ENCODE assay signal across 8 cellular contexts in the genomic region with DNA sequence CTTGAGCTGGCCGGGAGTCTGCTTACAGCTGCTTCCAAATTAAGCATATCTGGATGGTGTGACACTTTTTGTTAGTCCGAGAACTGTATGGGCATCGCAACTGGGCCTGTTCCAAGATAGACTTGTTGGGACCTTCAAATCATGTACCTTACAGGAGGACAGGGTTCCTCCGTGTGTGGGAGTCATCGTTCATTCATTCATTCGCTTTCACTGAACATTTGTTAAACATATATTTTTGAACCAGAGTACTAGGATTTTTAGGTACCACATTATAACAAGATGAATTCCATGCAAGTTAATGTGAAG. TPM values are rescaled to one million over a fixed set of nuclear protein-coding genes. Genes with fewer than 3 reads are reported as not detected.
A peak's percentile ranks its signal among the peaks of the same experiment; 100 is the strongest.
DNase-seq lines count a peak whose midpoint lies in the region; ATAC-seq and TF ChIP-seq lines count a peak whose summit lies in the region.

No MANE protein-coding gene starts in this region.

- no peak for TF ChIP-seq POLR2A in ovary (IDR thresholded peaks at IDR 0.05)

- TF ChIP-seq EP300 in ovary (IDR thresholded peaks at IDR 0.05): peak; percentile 10

- H3K27me3 Mint-ChIP-seq in IgD-negative memory B cell: peaks cover 2% of the 10 kb centered on the region

- DNase-seq in ovary (no peak), NCI-H146 (lab: John Stamatoyannopoulos, UW) (no peak), NCI-H187 (lab: John Stamatoyannopoulos, UW) (no peak), UCSD-AML1 (lab: John Stamatoyannopoulos, UW; ENCODE audit: unreplicated experiment) (no peak)

- 47% methylated on average over 5 to 6 of the region's 6 CpGs for WGBS in ectodermal cell, 2 experiments
- 6 to 9% (median 6%) methylated on average over 5 to 6 of the region's 6 CpGs for WGBS in ovary, 3 donors

- no peaks in the 10 kb centered on the region for H3K36me3 ChIP-seq in BLaER1
- no peaks in the 10 kb centered on the region for H3K36me3 ChIP-seq in ectodermal cell (ENCODE audit: control insufficient read depth, insufficient read depth, low read length)
- H3K36me3 ChIP-seq in ovary: no peaks in the 10 kb centered on the region

- no peaks in the 10 kb centered on the region for H3K27me3 ChIP-seq in BLaER1
- H3K27me3 ChIP-seq in ectodermal cell (ENCODE audit: control insufficient read depth, insufficient read depth, low read length, poor library complexity, severe bottlenecking): no peaks in the 10 kb centered on the region
- no peaks in the 10 kb centered on the region for H3K27me3 ChIP-seq in ovary

- peak; percentile 31 for ATAC-seq in GM21447 (IDR thresholded peaks at IDR 0.05; ENCODE audit: unreplicated experiment)

- H3K27ac ChIP-seq in BLaER1 (peak overlapping the region; percentile 95), ectodermal cell (ENCODE audit: insufficient read depth, low read depth, low read length, poor library complexity, severe bottlenecking) (no peak overlapping the region), ovary (no peak overlapping the region)

- no peaks in the 10 kb centered on the region for H3K36me3 Mint-ChIP-seq in IgD-negative memory B cell

- H3K4me3 ChIP-seq in BLaER1 (peak overlapping the region; percentile 99), ectodermal cell (ENCODE audit: insufficient read depth, low read depth, low read length) (peak overlapping the region; percentile 55), ovary (peak overlapping the region; percentile 97)

- peaks cover 24 to 36% (median 28%) of the 10 kb centered on the region in 3 donors for H3K4me1 Mint-ChIP-seq in IgD-negative memory B cell

- H3K4me1 ChIP-seq in BLaER1: peaks cover 30% of the 10 kb centered on the region
- peaks cover 9% of the 10 kb centered on the region for H3K4me1 ChIP-seq in ectodermal cell (ENCODE audit: control insufficient read depth, insufficient read depth, low read length)
- H3K4me1 ChIP-seq in ovary (ENCODE audit: insufficient read depth): peaks cover 16% of the 10 kb centered on the region

- intact Hi-C loops in ovary (cut with DNase I): no loop called here

- peak overlapping the region; percentile 69 for H3K4me2 ChIP-seq in BLaER1

- peak overlapping the region; percentile 90 to 96 (median 93) for H3K27ac Mint-ChIP-seq in IgD-negative memory B cell

- peak overlapping the region; percentile 90 to 99 (median 98) for H3K4me3 Mint-ChIP-seq in IgD-negative memory B cell

- no peak for TF ChIP-seq CTCF in ovary (IDR thresholded peaks at IDR 0.05)

- H3K9me3 Mint-ChIP-seq in IgD-negative memory B cell: peaks cover 0 to 2% (median 0%) of the 10 kb centered on the region in 3 donors

- H3K9ac ChIP-seq in BLaER1: peak overlapping the region; percentile 95

- peaks cover 33% of the 10 kb centered on the region for H4K20me1 ChIP-seq in BLaER1

- H3K9me3 ChIP-seq in BLaER1: no peaks in the 10 kb centered on the region
- no peaks in the 10 kb centered on the region for H3K9me3 ChIP-seq in ectodermal cell (ENCODE audit: control insufficient read depth, low read length)
- no peaks in the 10 kb centered on the region for H3K9me3 ChIP-seq in ovary

RNA-seq across cellular contexts. Expression of gene IPO8, which starts 0.4 kb away (rescaled TPM):
- polyA plus RNA-seq in IgD-negative memory B cell (11.3 TPM), ovary (10 to 100 TPM; 15.7 to 34.5 TPM)
- polyA plus RNA-seq in ectodermal cell (2013, experiment 1 of 4): 53.7 TPM
- 54.5 TPM for polyA plus RNA-seq in ectodermal cell (2013, experiment 2 of 4)
- polyA plus RNA-seq in ectodermal cell (2013, experiment 3 of 4): 39.2 TPM
- 43.8 TPM for polyA plus RNA-seq in ectodermal cell (2013, experiment 4 of 4)
- total RNA-seq in ovary: 10 to 100 TPM; 23.4 to 49.6 (median 47.1) TPM

RNA-seq across cellular contexts. Expression of gene CAPRIN2, which starts 58.7 kb away (rescaled TPM):
- polyA plus RNA-seq in IgD-negative memory B cell: 14.6 TPM
- polyA plus RNA-seq in ectodermal cell (2013, experiment 1 of 4): 36.0 TPM
- polyA plus RNA-seq in ectodermal cell (2013, experiment 2 of 4): 33.7 TPM
- polyA plus RNA-seq in ectodermal cell (2013, experiment 3 of 4): 39.6 TPM
- polyA plus RNA-seq in ectodermal cell (2013, experiment 4 of 4): 44.7 TPM
- 10 to 100 TPM; 17.2 to 31.7 (median 25.9) TPM for total RNA-seq in ovary
- 10 to 100 TPM; 16.8 to 20.1 TPM for polyA plus RNA-seq in ovary
